1 cellular context compared by ENCODE assay signal in genomic region chr21:44066116-44066515, GRCh38.
TF ChIP-seq lines count a peak whose summit lies in the region.

No MANE protein-coding gene starts in this region.

TF ChIP-seq in GM12878, 131 proteins besides CTCF, POLR2A, EP300 and RAD21:
- TF ChIP-seq NBN (IDR thresholded peaks at IDR 0.05) (no peak), ATF3 (IDR thresholded peaks at IDR 0.05; ENCODE audit: borderline replicate concordance, extremely low read depth, low read depth, low read length) (no peak), ZBED1 (IDR thresholded peaks at IDR 0.05; ENCODE audit: borderline replicate concordance) (no peak), KLF5 (IDR thresholded peaks at IDR 0.05; ENCODE audit: partially characterized antibody) (no peak), LARP7 (IDR thresholded peaks at IDR 0.05) (no peak), ASH2L (IDR thresholded peaks at IDR 0.05; ENCODE audit: borderline replicate concordance, low read depth) (no peak), CHD2 (IDR thresholded peaks at IDR 0.05; ENCODE audit: borderline replicate concordance, low read depth, low read length) (no peak), IKZF2 (IDR thresholded peaks at IDR 0.05) (no peak), BACH1 (IDR thresholded peaks at IDR 0.05; ENCODE audit: borderline replicate concordance) (no peak), KDM1A (IDR thresholded peaks at IDR 0.05; ENCODE audit: borderline replicate concordance) (no peak), TAF1 (IDR thresholded peaks at IDR 0.05; ENCODE audit: borderline replicate concordance, low read depth, low read length) (no peak), SREBF2 (IDR thresholded peaks at IDR 0.05; ENCODE audit: low read length) (no peak), FOXM1 (IDR thresholded peaks at IDR 0.05; ENCODE audit: low read depth, low read length) (no peak), ZNF592 (IDR thresholded peaks at IDR 0.05) (no peak)
